ENCODE assay signal across 8 cellular contexts in genomic region chr19:11694533-11695439, GRCh38. TPM values are rescaled to one million over a fixed set of nuclear protein-coding genes. Genes with fewer than 3 reads are reported as not detected.
DNase-seq lines count a peak whose midpoint lies in the region; ATAC-seq, FAIRE-seq and TF ChIP-seq lines count a peak whose summit lies in the region.

No MANE protein-coding gene starts in this region.

- TF ChIP-seq POLR2A in GM12891 (IDR thresholded peaks at IDR 0.05; ENCODE audit: low read depth, low read length) = no peak

- peaks cover 18% of the 10 kb centered on the region for H3K9me3 Mint-ChIP-seq in activated CD4-positive, alpha-beta T cell treated with anti-CD3 and anti-CD28 coated beads, Interleukin-2, amount 10 ng/mL, durations not matched to agents 24 days and 14 days

- H3K27me3 Mint-ChIP-seq in activated CD4-positive, alpha-beta T cell treated with anti-CD3 and anti-CD28 coated beads, Interleukin-2, amount 10 ng/mL, durations not matched to agents 24 days and 14 days = peaks cover 17% of the 10 kb centered on the region

- peaks cover 4% of the 10 kb centered on the region for H3K4me1 Mint-ChIP-seq in activated CD4-positive, alpha-beta T cell treated with anti-CD3 and anti-CD28 coated beads, Interleukin-2, amount 10 ng/mL, durations not matched to agents 24 days and 14 days

- H3K36me3 Mint-ChIP-seq in activated CD4-positive, alpha-beta T cell treated with anti-CD3 and anti-CD28 coated beads, Interleukin-2, amount 10 ng/mL, durations not matched to agents 24 days and 14 days (ENCODE audit: low read depth) = no peaks in the 10 kb centered on the region

- intact Hi-C loops in activated CD4-positive, alpha-beta T cell treated with anti-CD3 and anti-CD28 coated beads, Interleukin-2, amount 10 ng/mL, durations not matched to agents 24 days and 14 days (cut with micrococcal nuclease) = no loop called here

- peak; percentile 66 for ATAC-seq in HG03095 (IDR thresholded peaks at IDR 0.05; ENCODE audit: unreplicated experiment)
- peak; percentile 97 for ATAC-seq in left lobe of liver
- ATAC-seq in GM19467 (IDR thresholded peaks at IDR 0.05; ENCODE audit: unreplicated experiment) = no peak

- H3K27ac Mint-ChIP-seq in activated CD4-positive, alpha-beta T cell treated with anti-CD3 and anti-CD28 coated beads, Interleukin-2, amount 10 ng/mL, durations not matched to agents 24 days and 14 days = peak overlapping the region; percentile 69

- peak; percentile 79 for DNase-seq in GM12891 (ENCODE audit: insufficient read length, low spot score)
- DNase-seq in NCI-H446 treated with DMSO at 0.1 percent for 48 hours (lab: John Stamatoyannopoulos, UW) = peak; percentile 81
- DNase-seq in activated CD4-positive, alpha-beta T cell treated with anti-CD3 and anti-CD28 coated beads, Interleukin-2, amount 10 ng/mL, durations not matched to agents 24 days and 14 days = peak; percentile 90
- DNase-seq in dedifferentiated amniotic fluid mesenchymal stem cell (ENCODE audit: extremely low spot score) = peak; percentile 96
- peak; percentile 89 for DNase-seq in left lobe of liver (ENCODE audit: low spot score)
- peak; percentile 58 to 84 for DNase-seq in stimulated activated CD4-positive, alpha-beta T cell treated with anti-CD3 and anti-CD28 coated beads, Interleukin-1b, Interleukin-23, amount 100 ng/mL, for 4 hours (ENCODE audit: low read depth in 2 of 2)

- FAIRE-seq in GM12891 (lab: Jason Lieb, UNC) = peak; percentile 81

- H3K4me3 Mint-ChIP-seq in activated CD4-positive, alpha-beta T cell treated with anti-CD3 and anti-CD28 coated beads, Interleukin-2, amount 10 ng/mL, durations not matched to agents 24 days and 14 days = peak overlapping the region; percentile 92

TF ChIP-seq in GM12891, 5 proteins besides CTCF, POLR2A, EP300 and RAD21:
- TF ChIP-seq TAF1 (IDR thresholded peaks at IDR 0.05; ENCODE audit: low read depth, low read length) = no peak
- TF ChIP-seq SPI1 (IDR thresholded peaks at IDR 0.05; ENCODE audit: low read depth, low read length) = no peak
- no peak for TF ChIP-seq PAX5 (IDR thresholded peaks at IDR 0.05; ENCODE audit: insufficient read depth, low read length, severe bottlenecking)
- TF ChIP-seq POU2F2 (IDR thresholded peaks at IDR 0.05; ENCODE audit: low read depth, low read length) = no peak
- TF ChIP-seq POLR2AphosphoS5 (IDR thresholded peaks at IDR 0.05; ENCODE audit: low read depth, low read length) = no peak
TF ChIP-seq in GM12891: peak in this region for 0.

RNA-seq across cellular contexts. Expression of gene ZNF823, which starts 44.0 kb away (rescaled TPM):
- 0.69 TPM for polyA plus RNA-seq in GM12891 (2012; ENCODE audit: low read depth, missing spikeins)
- 2.4 and 3.0 TPM in 2 replicates for total RNA-seq in activated CD4-positive, alpha-beta T cell treated with anti-CD3 and anti-CD28 coated beads, Interleukin-2, amount 10 ng/mL, durations not matched to agents 24 days and 14 days
- total RNA-seq in left lobe of liver = 3.7 TPM
